ENCODE assay signal across 11 cellular contexts in the genomic region with DNA sequence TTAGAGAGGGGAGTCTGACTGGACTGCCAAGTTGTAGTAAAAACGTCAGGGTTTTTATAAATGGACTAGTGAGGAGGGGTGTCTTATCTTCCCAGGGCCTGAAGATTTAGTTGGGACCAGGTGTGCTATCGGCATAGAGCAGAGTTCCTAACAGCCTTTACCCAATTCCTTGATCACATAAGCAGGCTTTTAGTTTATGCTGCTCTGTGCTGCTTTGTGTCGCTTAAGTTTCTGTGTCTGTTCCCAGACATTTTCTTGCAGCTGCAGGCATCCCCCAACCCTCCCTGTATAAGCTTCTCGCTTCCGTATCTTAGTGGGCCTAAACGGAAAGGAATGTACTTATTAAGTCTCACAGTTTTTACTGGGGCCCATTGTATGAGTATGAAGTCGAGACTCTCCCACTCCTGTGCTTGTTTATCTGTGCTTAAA. TPM values are rescaled to one million over a fixed set of nuclear protein-coding genes. Genes with fewer than 3 reads are reported as not detected.
DNase-seq lines count a peak whose midpoint lies in the region; ATAC-seq and TF ChIP-seq lines count a peak whose summit lies in the region.
"Had no signal": no experiment of that assay in that cellular context is flagged by ENCODE, and none has a peak within 500 bp of the region (broad histone marks: within the 10 kb centered on the region; RNA-seq: fewer than 3 reads in every experiment).

No MANE protein-coding gene starts in this region.

- no peaks in the 10 kb centered on the region for H3K9me3 ChIP-seq in BE2C

- H3K4me3 ChIP-seq in WI38 (ENCODE audit: low read depth, low read length): peak overlapping the region; percentile 93
- H3K4me3 ChIP-seq in skeletal muscle cell (ENCODE audit: low read depth, low read length): peak overlapping the region; percentile 79
- no peak overlapping the region for H3K4me3 ChIP-seq in BE2C (ENCODE audit: low read depth, low read length)

- ATAC-seq in stimulated activated memory B cell treated with anti-CD40 and anti-IgM and Interleukin-4, amounts not matched to agents 10 μg/mL and 1 μg/mL and 100 μg/mL, for 72 hours: no peak

- no peaks in the 10 kb centered on the region for H3K4me1 ChIP-seq in BE2C

- no peak for TF ChIP-seq CTCF in WI38 (IDR thresholded peaks at IDR 0.05; ENCODE audit: low read depth, low read length)
- TF ChIP-seq CTCF in BE2C (IDR thresholded peaks at IDR 0.05; ENCODE audit: low read depth, low read length): no peak

- H3K27me3 ChIP-seq in BE2C: no peaks in the 10 kb centered on the region

- no peak overlapping the region for H3K4me3 Mint-ChIP-seq in stimulated activated memory B cell treated with anti-CD40 and anti-IgM and Interleukin-4, amounts not matched to agents 10 μg/mL and 1 μg/mL and 100 μg/mL, for 72 hours

- H3K27me3 Mint-ChIP-seq in stimulated activated memory B cell treated with anti-CD40 and anti-IgM and Interleukin-4, amounts not matched to agents 10 μg/mL and 1 μg/mL and 100 μg/mL, for 72 hours: no peaks in the 10 kb centered on the region

- no peak overlapping the region for H3K27ac Mint-ChIP-seq in stimulated activated memory B cell treated with anti-CD40 and anti-IgM and Interleukin-4, amounts not matched to agents 10 μg/mL and 1 μg/mL and 100 μg/mL, for 72 hours
- H3K27ac Mint-ChIP-seq: activated T-helper 2 cell treated with anti-CD3 and anti-CD28 coated beads, Interferon-gamma antibody, Interleukin-2, Interleukin-4, amounts not matched to agents 10 μg/mL and 5 μg/mL and 100 μg/mL, durations not matched to agents 14 hours and 24 hours and 36 hours had no signal

- H3K36me3 Mint-ChIP-seq in stimulated activated memory B cell treated with anti-CD40 and anti-IgM and Interleukin-4, amounts not matched to agents 10 μg/mL and 1 μg/mL and 100 μg/mL, for 72 hours: peaks cover 27% of the 10 kb centered on the region

- H3K9me3 Mint-ChIP-seq in stimulated activated memory B cell treated with anti-CD40 and anti-IgM and Interleukin-4, amounts not matched to agents 10 μg/mL and 1 μg/mL and 100 μg/mL, for 72 hours: no peaks in the 10 kb centered on the region
- H3K9me3 Mint-ChIP-seq: activated T-helper 2 cell treated with anti-CD3 and anti-CD28 coated beads, Interferon-gamma antibody, Interleukin-2, Interleukin-4, amounts not matched to agents 10 μg/mL and 5 μg/mL and 100 μg/mL, durations not matched to agents 14 hours and 24 hours and 36 hours had no signal

- DNase-seq in GF-D8 (lab: John Stamatoyannopoulos, UW): peak; percentile 43
- DNase-seq in hepatic stellate cell (ENCODE audit: low spot score): peak; percentile 32
- DNase-seq in skeletal muscle cell (ENCODE audit: low read depth): peak; percentile 74
- DNase-seq in NCI-H2107 (lab: John Stamatoyannopoulos, UW): no peak
- no peak for DNase-seq in BE2C
- DNase-seq in SIG-M5 treated with dmso at 0.1 percent for 504 hours (lab: John Stamatoyannopoulos, UW; ENCODE audit: unreplicated experiment): no peak
- DNase-seq: GOT3, KG1 had no signal

- H3K36me3 ChIP-seq in BE2C: peaks cover 5% of the 10 kb centered on the region

- H3K4me1 Mint-ChIP-seq in stimulated activated memory B cell treated with anti-CD40 and anti-IgM and Interleukin-4, amounts not matched to agents 10 μg/mL and 1 μg/mL and 100 μg/mL, for 72 hours: peaks cover 33% of the 10 kb centered on the region

RNA-seq across cellular contexts. Expression of a gene that starts 2.6 kb away (rescaled TPM):
- 6.9 TPM for polyA plus RNA-seq in BE2C (2012; ENCODE audit: insufficient read depth, insufficient read length, low read depth)

Comparison
In these comparisons a context has a peak if more than half of its experiments do, and no peak if none do; other contexts are left out.
1. DNase-seq: peak in GF-D8 (single experiment), hepatic stellate cell (single experiment) and skeletal muscle cell (single experiment); none in NCI-H2107 (single experiment), BE2C (single experiment) and SIG-M5 treated with dmso at 0.1 percent for 504 hours (single experiment).